ENCODE assay signal across 10 cellular contexts in the genomic region with DNA sequence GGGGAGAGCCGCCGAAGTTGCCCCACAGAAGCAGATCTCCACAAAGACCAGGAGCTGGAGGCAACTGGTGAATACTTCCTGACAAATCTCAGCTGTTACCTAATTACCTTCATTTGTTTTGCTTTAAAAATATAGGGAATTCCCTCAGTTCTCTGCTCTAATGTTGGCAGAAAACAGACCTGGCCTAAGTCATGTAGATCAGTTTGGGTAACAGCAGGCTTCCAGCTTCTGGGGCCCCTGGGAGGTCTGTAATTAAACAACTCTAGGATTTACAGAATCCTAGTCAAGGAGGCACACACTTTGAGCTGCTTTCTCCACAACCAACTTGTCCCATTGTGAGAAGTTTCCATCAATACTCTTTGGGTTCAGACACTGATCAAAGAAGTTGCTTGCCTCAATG.
"Had no signal": no experiment of that assay in that cellular context is flagged by ENCODE, and none has a peak within 500 bp of the region (broad histone marks: within the 10 kb centered on the region; RNA-seq: fewer than 3 reads in every experiment).

No MANE protein-coding gene starts in this region.

- H3K4me3 ChIP-seq: GM23248, HAP-1 had no signal

- H3K9me3 ChIP-seq: HAP-1 had no signal

- H3K9ac ChIP-seq: GM23248, KMS-11 had no signal

- H3K36me3 ChIP-seq: HAP-1 had no signal

- FAIRE-seq: HepG2, HTR-8/SVneo had no signal

- H3K27ac ChIP-seq: GM23248, KMS-11 had no signal

- H2AFZ ChIP-seq: GM23248 had no signal

- H3K4me2 ChIP-seq: KMS-11 had no signal

- H3K4me1 ChIP-seq: HAP-1 had no signal

- DNase-seq: GM23248, H7, HFFc6, Karpas-422, KBM-7 had no signal

- ATAC-seq: HCT116, HepG2 had no signal
